Comparison of ENCODE assay signal across 27 cellular contexts in the genomic region with DNA sequence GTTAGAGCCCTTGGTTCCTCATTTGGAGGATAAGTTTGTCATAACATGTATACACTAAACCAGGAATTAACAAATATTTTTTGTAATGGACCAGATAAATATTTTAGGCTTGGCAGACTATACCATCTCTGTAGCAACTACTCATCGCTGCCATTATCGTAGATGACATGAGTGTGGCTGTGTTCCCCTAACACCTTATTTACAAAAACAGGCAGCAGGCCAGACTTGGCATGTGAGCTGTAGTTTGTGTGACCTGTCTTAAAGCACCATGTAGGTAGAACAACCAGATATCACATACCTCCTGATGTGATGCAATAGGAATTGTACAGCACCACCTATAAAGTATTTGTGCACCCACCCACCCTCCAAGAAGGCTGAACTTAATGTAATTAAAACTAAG.
"Had no signal": no experiment of that assay in that cellular context is flagged by ENCODE, and none has a peak within 500 bp of the region (broad histone marks: within the 10 kb centered on the region; RNA-seq: fewer than 3 reads in every experiment).

No MANE protein-coding gene starts in this region.

- H2AFZ ChIP-seq: neural progenitor cell, parathyroid adenoma had no signal

- H3K4me2 ChIP-seq: neural progenitor cell had no signal

- H3K4me1 ChIP-seq: neural progenitor cell, parathyroid adenoma, psoas muscle, right lobe of liver, sigmoid colon, stomach, thyroid gland, tibial nerve, upper lobe of left lung, vagina had no signal

- DNase-seq: natural killer cell; occipital lobe; ovary; posterior cingulate gyrus; psoas muscle; right lobe of liver; sigmoid colon; small intestine; stimulated activated CD4-positive, alpha-beta T cell treated with anti-CD3 and anti-CD28 coated beads, Interleukin-15, amount 100 ng/mL, for 24 hours; stimulated activated CD4-positive, alpha-beta T cell treated with anti-CD3 and anti-CD28 coated beads, Interleukin-2, amount 100 ng/mL, for 24 hours; stimulated activated CD4-positive, alpha-beta T cell treated with anti-CD3 and anti-CD28 coated beads, Interleukin-2, amount 100 ng/mL, for 48 hours; stimulated activated CD4-positive, alpha-beta T cell treated with anti-CD3 and anti-CD28 coated beads, Interleukin-4, amount 100 ng/mL, for 24 hours; stimulated activated naive B cell treated with anti-CD40 and anti-IgM and Interleukin-4, amounts not matched to agents 10 μg/mL and 1 μg/mL and 100 μg/mL, for 72 hours; stimulated activated naive CD4-positive, alpha-beta T cell treated with Interleukin-2 at 50 U/mL for 16 hours; stomach; thyroid gland; trophoblast cell; upper lobe of left lung had no signal

- H3K9me3 Mint-ChIP-seq: natural killer cell; stimulated activated effector memory CD8-positive, alpha-beta T cell treated with anti-CD3 and anti-CD28 coated beads, Interleukin-12 subunit alpha, Interleukin-12 subunit beta, amount 100 ng/mL, for 72 hours; stimulated activated naive CD8-positive, alpha-beta T cell treated with anti-CD3 and anti-CD28 coated beads, Interleukin-15, Interleukin-2, amounts not matched to agents 100 ng/mL and 50 ng/mL, for 24 hours had no signal

- ATAC-seq: natural killer cell; psoas muscle; right lobe of liver; stimulated activated effector memory CD8-positive, alpha-beta T cell treated with anti-CD3 and anti-CD28 coated beads, Interleukin-12 subunit alpha, Interleukin-12 subunit beta, amount 100 ng/mL, for 72 hours; stimulated activated naive B cell treated with anti-CD40 and anti-IgM and Interleukin-4, amounts not matched to agents 10 μg/mL and 1 μg/mL and 100 μg/mL, for 72 hours had no signal

- H3K4me1 Mint-ChIP-seq: natural killer cell; nephron; neural progenitor cell; stimulated activated effector memory CD8-positive, alpha-beta T cell treated with anti-CD3 and anti-CD28 coated beads, Interleukin-12 subunit alpha, Interleukin-12 subunit beta, amount 100 ng/mL, for 72 hours; stimulated activated naive B cell treated with anti-CD40 and anti-IgM and Interleukin-4, amounts not matched to agents 10 μg/mL and 1 μg/mL and 100 μg/mL, for 72 hours had no signal

- H3K27me3 ChIP-seq: neural progenitor cell, ovary, right lobe of liver, sigmoid colon, stomach, thyroid gland, tibial nerve, upper lobe of left lung, vagina had no signal

- H3K9me3 ChIP-seq: ovary, psoas muscle, right lobe of liver, sigmoid colon, stomach, thoracic aorta, thyroid gland, upper lobe of left lung, vagina had no signal

- H3K27me3 Mint-ChIP-seq: progenitor cell of endocrine pancreas; stimulated activated naive CD8-positive, alpha-beta T cell treated with anti-CD3 and anti-CD28 coated beads, Interleukin-15, Interleukin-2, amounts not matched to agents 100 ng/mL and 50 ng/mL, for 24 hours had no signal

- H3K79me2 ChIP-seq: parathyroid adenoma had no signal

- H3K27ac Mint-ChIP-seq: natural killer cell; nephron; neural progenitor cell; progenitor cell of endocrine pancreas; stimulated activated effector memory CD8-positive, alpha-beta T cell treated with anti-CD3 and anti-CD28 coated beads, Interleukin-12 subunit alpha, Interleukin-12 subunit beta, amount 100 ng/mL, for 72 hours; stimulated activated naive B cell treated with anti-CD40 and anti-IgM and Interleukin-4, amounts not matched to agents 10 μg/mL and 1 μg/mL and 100 μg/mL, for 72 hours; stimulated activated naive CD8-positive, alpha-beta T cell treated with anti-CD3 and anti-CD28 coated beads, Interleukin-15, Interleukin-2, amounts not matched to agents 100 ng/mL and 50 ng/mL, for 24 hours had no signal

- H3K36me3 Mint-ChIP-seq: natural killer cell; neural progenitor cell; stimulated activated effector memory CD8-positive, alpha-beta T cell treated with anti-CD3 and anti-CD28 coated beads, Interleukin-12 subunit alpha, Interleukin-12 subunit beta, amount 100 ng/mL, for 72 hours had no signal

- H3K4me3 Mint-ChIP-seq: natural killer cell; nephron; neural progenitor cell; stimulated activated effector memory CD8-positive, alpha-beta T cell treated with anti-CD3 and anti-CD28 coated beads, Interleukin-12 subunit alpha, Interleukin-12 subunit beta, amount 100 ng/mL, for 72 hours; stimulated activated naive B cell treated with anti-CD40 and anti-IgM and Interleukin-4, amounts not matched to agents 10 μg/mL and 1 μg/mL and 100 μg/mL, for 72 hours; stimulated activated naive CD8-positive, alpha-beta T cell treated with anti-CD3 and anti-CD28 coated beads, Interleukin-15, Interleukin-2, amounts not matched to agents 100 ng/mL and 50 ng/mL, for 24 hours had no signal

- H3K4me3 ChIP-seq: neural progenitor cell, ovary, psoas muscle, right lobe of liver, sigmoid colon, stomach, thoracic aorta, thyroid gland, tibial nerve, upper lobe of left lung, vagina had no signal

- H3K36me3 ChIP-seq: neural progenitor cell, ovary, right lobe of liver, sigmoid colon, stomach, thoracic aorta, thyroid gland, tibial nerve, upper lobe of left lung, vagina had no signal

- H3K27ac ChIP-seq: neural progenitor cell, ovary, parathyroid adenoma, psoas muscle, right lobe of liver, sigmoid colon, stomach, thoracic aorta, thyroid gland, tibial nerve, upper lobe of left lung, vagina had no signal

- H3K9ac ChIP-seq: neural progenitor cell, parathyroid adenoma had no signal
